3 cellular contexts compared by ENCODE assay signal in the genomic region with DNA sequence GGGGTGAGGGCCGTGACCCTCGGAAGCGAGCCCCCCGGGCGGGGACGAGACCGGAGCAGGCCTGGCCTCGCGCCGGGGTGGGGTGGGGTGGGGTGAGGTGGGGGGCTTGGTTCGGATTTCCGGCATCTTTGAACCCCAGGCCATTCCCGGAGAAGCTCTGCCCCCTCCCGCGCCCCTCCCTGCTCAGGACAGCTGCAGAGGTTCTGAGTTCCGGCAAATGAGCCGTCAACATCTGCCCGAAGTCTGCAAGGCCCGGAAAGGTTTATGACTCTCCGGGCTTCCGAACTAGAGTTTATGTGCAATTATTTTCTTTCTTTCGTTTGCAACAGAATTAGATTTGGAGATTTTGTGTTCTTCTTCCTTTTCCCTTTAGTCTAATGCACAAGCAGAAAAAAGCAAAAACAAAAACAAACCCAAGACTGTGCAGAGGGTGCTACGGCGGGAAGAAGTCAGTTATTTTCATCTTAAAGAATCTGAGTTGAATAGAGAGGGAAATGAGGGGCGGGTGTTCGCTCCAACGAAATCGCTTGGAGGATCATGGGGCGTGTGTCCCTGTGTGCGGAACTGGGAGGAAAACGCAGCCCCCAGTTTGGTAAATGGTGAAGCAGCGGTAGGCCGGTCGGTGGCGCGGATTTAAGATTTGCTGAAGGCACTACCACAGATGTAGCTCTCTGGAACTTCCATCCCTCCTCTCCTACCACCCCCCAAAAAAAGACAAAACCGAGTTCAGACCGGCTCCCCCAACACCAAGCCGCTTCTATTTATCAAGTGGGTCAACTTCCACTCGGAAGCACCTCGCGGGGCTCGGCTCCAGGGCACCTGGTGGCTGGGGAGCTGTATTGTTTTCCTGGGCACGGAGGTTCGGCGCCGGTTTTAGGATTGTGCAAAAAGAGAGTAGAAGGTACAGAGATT.
A peak's percentile ranks its signal among the peaks of the same experiment; 100 is the strongest.
TF ChIP-seq lines count a peak whose summit lies in the region.

No MANE protein-coding gene starts in this region.

TF ChIP-seq in SK-N-SH, 30 proteins besides CTCF, POLR2A, EP300 and RAD21:
- TF ChIP-seq EZH2phosphoT487 (IDR thresholded peaks at IDR 0.05; ENCODE audit: borderline replicate concordance, low read depth): peak; percentile 89
- TF ChIP-seq JUND (IDR thresholded peaks at IDR 0.05): no peak
- no peak for TF ChIP-seq RFX5 (IDR thresholded peaks at IDR 0.05; ENCODE audit: low read length)
- TF ChIP-seq, protein P1, sequence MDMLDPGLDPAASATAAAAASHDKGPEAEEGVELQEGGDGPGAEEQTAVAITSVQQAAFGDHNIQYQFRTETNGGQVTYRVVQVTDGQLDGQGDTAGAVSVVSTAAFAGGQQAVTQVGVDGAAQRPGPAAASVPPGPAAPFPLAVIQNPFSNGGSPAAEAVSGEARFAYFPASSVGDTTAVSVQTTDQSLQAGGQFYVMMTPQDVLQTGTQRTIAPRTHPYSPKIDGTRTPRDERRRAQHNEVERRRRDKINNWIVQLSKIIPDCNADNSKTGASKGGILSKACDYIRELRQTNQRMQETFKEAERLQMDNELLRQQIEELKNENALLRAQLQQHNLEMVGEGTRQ (IDR thresholded peaks at IDR 0.05; ENCODE audit: borderline replicate concordance, low read depth, low read length): no peak

TF ChIP-seq in SK-N-SH treated with all-trans-retinoic acid at 6 μM for 48 hours, 23 proteins besides CTCF, POLR2A, EP300 and RAD21 (continues in another document):
- TF ChIP-seq RARB (CRISPR knock-in tag; IDR thresholded peaks at IDR 0.05): no peak
- no peak for TF ChIP-seq ZFP30 (CRISPR knock-in tag; IDR thresholded peaks at IDR 0.05)
- no peak for TF ChIP-seq ZNF565 (CRISPR knock-in tag; conservative IDR thresholded peaks at IDR 0.05; ENCODE audit: low read depth)
- no peak for TF ChIP-seq CSDC2 (CRISPR knock-in tag; IDR thresholded peaks at IDR 0.05)
- no peak for TF ChIP-seq ISL1 (CRISPR knock-in tag; IDR thresholded peaks at IDR 0.05)
- TF ChIP-seq, protein P2, sequence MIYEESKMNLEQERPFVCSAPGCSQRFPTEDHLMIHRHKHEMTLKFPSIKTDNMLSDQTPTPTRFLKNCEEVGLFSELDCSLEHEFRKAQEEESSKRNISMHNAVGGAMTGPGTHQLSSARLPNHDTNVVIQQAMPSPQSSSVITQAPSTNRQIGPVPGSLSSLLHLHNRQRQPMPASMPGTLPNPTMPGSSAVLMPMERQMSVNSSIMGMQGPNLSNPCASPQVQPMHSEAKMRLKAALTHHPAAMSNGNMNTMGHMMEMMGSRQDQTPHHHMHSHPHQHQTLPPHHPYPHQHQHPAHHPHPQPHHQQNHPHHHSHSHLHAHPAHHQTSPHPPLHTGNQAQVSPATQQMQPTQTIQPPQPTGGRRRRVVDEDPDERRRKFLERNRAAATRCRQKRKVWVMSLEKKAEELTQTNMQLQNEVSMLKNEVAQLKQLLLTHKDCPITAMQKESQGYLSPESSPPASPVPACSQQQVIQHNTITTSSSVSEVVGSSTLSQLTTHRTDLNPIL (CRISPR knock-in tag; IDR thresholded peaks at IDR 0.05; ENCODE audit: low read depth): no peak
- no peak for TF ChIP-seq ESRRG (CRISPR knock-in tag; IDR thresholded peaks at IDR 0.05)
- TF ChIP-seq, protein P3, sequence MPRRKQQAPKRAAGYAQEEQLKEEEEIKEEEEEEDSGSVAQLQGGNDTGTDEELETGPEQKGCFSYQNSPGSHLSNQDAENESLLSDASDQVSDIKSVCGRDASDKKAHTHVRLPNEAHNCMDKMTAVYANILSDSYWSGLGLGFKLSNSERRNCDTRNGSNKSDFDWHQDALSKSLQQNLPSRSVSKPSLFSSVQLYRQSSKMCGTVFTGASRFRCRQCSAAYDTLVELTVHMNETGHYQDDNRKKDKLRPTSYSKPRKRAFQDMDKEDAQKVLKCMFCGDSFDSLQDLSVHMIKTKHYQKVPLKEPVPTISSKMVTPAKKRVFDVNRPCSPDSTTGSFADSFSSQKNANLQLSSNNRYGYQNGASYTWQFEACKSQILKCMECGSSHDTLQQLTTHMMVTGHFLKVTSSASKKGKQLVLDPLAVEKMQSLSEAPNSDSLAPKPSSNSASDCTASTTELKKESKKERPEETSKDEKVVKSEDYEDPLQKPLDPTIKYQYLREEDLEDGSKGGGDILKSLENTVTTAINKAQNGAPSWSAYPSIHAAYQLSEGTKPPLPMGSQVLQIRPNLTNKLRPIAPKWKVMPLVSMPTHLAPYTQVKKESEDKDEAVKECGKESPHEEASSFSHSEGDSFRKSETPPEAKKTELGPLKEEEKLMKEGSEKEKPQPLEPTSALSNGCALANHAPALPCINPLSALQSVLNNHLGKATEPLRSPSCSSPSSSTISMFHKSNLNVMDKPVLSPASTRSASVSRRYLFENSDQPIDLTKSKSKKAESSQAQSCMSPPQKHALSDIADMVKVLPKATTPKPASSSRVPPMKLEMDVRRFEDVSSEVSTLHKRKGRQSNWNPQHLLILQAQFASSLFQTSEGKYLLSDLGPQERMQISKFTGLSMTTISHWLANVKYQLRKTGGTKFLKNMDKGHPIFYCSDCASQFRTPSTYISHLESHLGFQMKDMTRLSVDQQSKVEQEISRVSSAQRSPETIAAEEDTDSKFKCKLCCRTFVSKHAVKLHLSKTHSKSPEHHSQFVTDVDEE (CRISPR knock-in tag; IDR thresholded peaks at IDR 0.05): no peak
- TF ChIP-seq, protein P4, sequence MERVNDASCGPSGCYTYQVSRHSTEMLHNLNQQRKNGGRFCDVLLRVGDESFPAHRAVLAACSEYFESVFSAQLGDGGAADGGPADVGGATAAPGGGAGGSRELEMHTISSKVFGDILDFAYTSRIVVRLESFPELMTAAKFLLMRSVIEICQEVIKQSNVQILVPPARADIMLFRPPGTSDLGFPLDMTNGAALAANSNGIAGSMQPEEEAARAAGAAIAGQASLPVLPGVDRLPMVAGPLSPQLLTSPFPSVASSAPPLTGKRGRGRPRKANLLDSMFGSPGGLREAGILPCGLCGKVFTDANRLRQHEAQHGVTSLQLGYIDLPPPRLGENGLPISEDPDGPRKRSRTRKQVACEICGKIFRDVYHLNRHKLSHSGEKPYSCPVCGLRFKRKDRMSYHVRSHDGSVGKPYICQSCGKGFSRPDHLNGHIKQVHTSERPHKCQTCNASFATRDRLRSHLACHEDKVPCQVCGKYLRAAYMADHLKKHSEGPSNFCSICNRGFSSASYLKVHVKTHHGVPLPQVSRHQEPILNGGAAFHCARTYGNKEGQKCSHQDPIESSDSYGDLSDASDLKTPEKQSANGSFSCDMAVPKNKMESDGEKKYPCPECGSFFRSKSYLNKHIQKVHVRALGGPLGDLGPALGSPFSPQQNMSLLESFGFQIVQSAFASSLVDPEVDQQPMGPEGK (CRISPR knock-in tag; IDR thresholded peaks at IDR 0.05; ENCODE audit: borderline replicate concordance): no peak
- TF ChIP-seq, protein P5, sequence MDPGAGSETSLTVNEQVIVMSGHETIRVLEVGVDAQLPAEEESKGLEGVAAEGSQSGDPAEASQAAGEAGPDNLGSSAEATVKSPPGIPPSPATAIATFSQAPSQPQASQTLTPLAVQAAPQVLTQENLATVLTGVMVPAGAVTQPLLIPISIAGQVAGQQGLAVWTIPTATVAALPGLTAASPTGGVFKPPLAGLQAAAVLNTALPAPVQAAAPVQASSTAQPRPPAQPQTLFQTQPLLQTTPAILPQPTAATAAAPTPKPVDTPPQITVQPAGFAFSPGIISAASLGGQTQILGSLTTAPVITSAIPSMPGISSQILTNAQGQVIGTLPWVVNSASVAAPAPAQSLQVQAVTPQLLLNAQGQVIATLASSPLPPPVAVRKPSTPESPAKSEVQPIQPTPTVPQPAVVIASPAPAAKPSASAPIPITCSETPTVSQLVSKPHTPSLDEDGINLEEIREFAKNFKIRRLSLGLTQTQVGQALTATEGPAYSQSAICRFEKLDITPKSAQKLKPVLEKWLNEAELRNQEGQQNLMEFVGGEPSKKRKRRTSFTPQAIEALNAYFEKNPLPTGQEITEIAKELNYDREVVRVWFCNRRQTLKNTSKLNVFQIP (CRISPR knock-in tag; IDR thresholded peaks at IDR 0.05; ENCODE audit: borderline replicate concordance, low read depth): no peak
- TF ChIP-seq OSR1 (CRISPR knock-in tag; IDR thresholded peaks at IDR 0.05): no peak
- TF ChIP-seq TCF4 (CRISPR knock-in tag; IDR thresholded peaks at IDR 0.05; ENCODE audit: borderline replicate concordance): no peak
- TF ChIP-seq PPARA (CRISPR knock-in tag; IDR thresholded peaks at IDR 0.05; ENCODE audit: borderline replicate concordance): no peak
- TF ChIP-seq GLIS3 (CRISPR knock-in tag; IDR thresholded peaks at IDR 0.05): no peak
- TF ChIP-seq ZNF70 (CRISPR knock-in tag; IDR thresholded peaks at IDR 0.05): no peak
- no peak for TF ChIP-seq ZC3H10 (CRISPR knock-in tag; IDR thresholded peaks at IDR 0.05)
- no peak for TF ChIP-seq ZFP3 (CRISPR knock-in tag; IDR thresholded peaks at IDR 0.05)
- TF ChIP-seq TOX (CRISPR knock-in tag; IDR thresholded peaks at IDR 0.05; ENCODE audit: borderline replicate concordance): no peak

TF ChIP-seq in IMR-90, 13 proteins besides CTCF, POLR2A, EP300 and RAD21:
- TF ChIP-seq RCOR1 (IDR thresholded peaks at IDR 0.05; ENCODE audit: insufficient replicate concordance, low read length) (no peak), MAFK (IDR thresholded peaks at IDR 0.05; ENCODE audit: low read depth, low read length) (no peak), NFE2L2 (IDR thresholded peaks at IDR 0.05; ENCODE audit: low read depth, low read length) (no peak), CEBPB (IDR thresholded peaks at IDR 0.05; ENCODE audit: low read depth, low read length) (no peak), CHD1 (IDR thresholded peaks at IDR 0.05; ENCODE audit: low read depth, low read length) (no peak), SMC3 (IDR thresholded peaks at IDR 0.05; ENCODE audit: low read depth, low read length) (no peak), MXI1 (IDR thresholded peaks at IDR 0.05; ENCODE audit: borderline replicate concordance, low read depth, low read length) (no peak), BHLHE40 (IDR thresholded peaks at IDR 0.05; ENCODE audit: low read depth, low read length) (no peak), FOS (IDR thresholded peaks at IDR 0.05; ENCODE audit: low read depth, low read length) (no peak), RFX5 (IDR thresholded peaks at IDR 0.05; ENCODE audit: low read depth, low read length) (no peak), MAZ (IDR thresholded peaks at IDR 0.05; ENCODE audit: borderline replicate concordance, low read depth, low read length) (no peak)
- TF ChIP-seq, protein P1 (IDR thresholded peaks at IDR 0.05; ENCODE audit: low read depth, low read length): no peak
- TF ChIP-seq, protein P6, sequence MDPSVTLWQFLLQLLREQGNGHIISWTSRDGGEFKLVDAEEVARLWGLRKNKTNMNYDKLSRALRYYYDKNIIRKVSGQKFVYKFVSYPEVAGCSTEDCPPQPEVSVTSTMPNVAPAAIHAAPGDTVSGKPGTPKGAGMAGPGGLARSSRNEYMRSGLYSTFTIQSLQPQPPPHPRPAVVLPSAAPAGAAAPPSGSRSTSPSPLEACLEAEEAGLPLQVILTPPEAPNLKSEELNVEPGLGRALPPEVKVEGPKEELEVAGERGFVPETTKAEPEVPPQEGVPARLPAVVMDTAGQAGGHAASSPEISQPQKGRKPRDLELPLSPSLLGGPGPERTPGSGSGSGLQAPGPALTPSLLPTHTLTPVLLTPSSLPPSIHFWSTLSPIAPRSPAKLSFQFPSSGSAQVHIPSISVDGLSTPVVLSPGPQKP (IDR thresholded peaks at IDR 0.05; ENCODE audit: borderline replicate concordance, low read depth, low read length): no peak
